ENCODE assay signal across 18 cellular contexts in genomic region chr7:36300696-36301350, GRCh38.
A peak's percentile ranks its signal among the peaks of the same experiment; 100 is the strongest.
DNase-seq lines count a peak whose midpoint lies in the region; ATAC-seq and TF ChIP-seq lines count a peak whose summit lies in the region.
"Had no signal": no experiment of that assay in that cellular context is flagged by ENCODE, and none has a peak within 500 bp of the region (broad histone marks: within the 10 kb centered on the region; RNA-seq: fewer than 3 reads in every experiment).

No MANE protein-coding gene starts in this region.

- ATAC-seq in activated CD4-positive, alpha-beta T cell treated with anti-CD3 and anti-CD28 coated beads for 36 hours = no peak
- ATAC-seq: GM12878, left colon had no signal

- WGBS in GM23248 (ENCODE audit: low coverage in 1 of 2, low lambda C conversion rate in 2 of 2, missing lambda C conversion rate in 2 of 2), 2 experiments = 57 to 59% methylated on average over 9 of the region's 9 CpGs
- WGBS in sigmoid colon, 2 donors = 79 to 83% methylated on average over 9 of the region's 9 CpGs

- peaks cover 23% of the 10 kb centered on the region for H3F3A ChIP-seq in GM23248 (ENCODE audit: insufficient read depth)

- H3K9me2 ChIP-seq in GM23248 (ENCODE audit: insufficient read depth) = no peaks in the 10 kb centered on the region

- no peak for TF ChIP-seq POLR2A in sigmoid colon (IDR thresholded peaks at IDR 0.05)

- H3K36me3 Mint-ChIP-seq in activated CD4-positive, alpha-beta T cell treated with anti-CD3 and anti-CD28 coated beads for 36 hours (ENCODE audit: low read depth) = no peaks in the 10 kb centered on the region
- H3K36me3 Mint-ChIP-seq: activated naive CD4-positive, alpha-beta T cell treated with anti-CD3 and anti-CD28 coated beads, Interleukin-2, amount 50 U/mL, for 24 hours had no signal

- no peak for TF ChIP-seq EP300 in sigmoid colon (IDR thresholded peaks at IDR 0.05)

- CTCF ChIA-PET in activated CD4-positive, alpha-beta T cell treated with anti-CD3 and anti-CD28 coated beads for 36 hours (lab: Charles Lee) = interaction anchor here (0.7 to 3.4 kb wide), 7 partner anchors 9 to 1048 kb away, joined by 3 to 17 read pairs (median 4); no protein-coding TSS in a partner anchor

- H3K4me1 Mint-ChIP-seq in activated CD4-positive, alpha-beta T cell treated with anti-CD3 and anti-CD28 coated beads for 36 hours = no peaks in the 10 kb centered on the region
- H3K4me1 Mint-ChIP-seq: activated naive CD4-positive, alpha-beta T cell treated with anti-CD3 and anti-CD28 coated beads, Interleukin-2, amount 50 U/mL, for 24 hours had no signal

- in situ Hi-C loops in GM23248 (cut with MboI) = loop anchor here (25.0 kb wide), 1 partner anchor 589 kb away; no protein-coding TSS in a partner anchor

- DNase-seq in GM23248 (peak; percentile 18), ascending aorta (ENCODE audit: low spot score in 2 of 2) (no peak), left ventricle myocardium inferior (no peak), sigmoid colon (peak; percentile 13), cerebellum (ENCODE audit: low spot score) (no peak), GM10266 (ENCODE audit: extremely low spot score) (no peak), NOMO-1 treated with DMSO at 0.1 percent for 48 hours (lab: John Stamatoyannopoulos, UW; ENCODE audit: unreplicated experiment) (no peak)
- DNase-seq in activated CD4-positive, alpha-beta T cell treated with anti-CD3 and anti-CD28 coated beads for 36 hours = no peak
- DNase-seq: brain microvascular endothelial cell, GOT3, Kasumi-1, left colon, NCI-H146, NCI-H226 had no signal

- no peak overlapping the region for H3K9ac ChIP-seq in GM23248

- no peaks in the 10 kb centered on the region for H3K79me2 ChIP-seq in GM23248 (ENCODE audit: insufficient read depth)

- intact Hi-C loops in ascending aorta (cut with DNase I) = loop anchor here (5.0 to 10.0 kb wide), 3 partner anchors 396 to 1264 kb away; partner anchors contain the start of genes DPY19L1 and SEPTIN7
- intact Hi-C loops in left ventricle myocardium inferior (cut with micrococcal nuclease) = no loop called here
- intact Hi-C loops in sigmoid colon (cut with DNase I) = no loop called here
- intact Hi-C loops in activated CD4-positive, alpha-beta T cell treated with anti-CD3 and anti-CD28 coated beads for 36 hours (cut with DNase I, micrococcal nuclease) = no loop called here

- no peaks in the 10 kb centered on the region for H3K27me3 Mint-ChIP-seq in activated CD4-positive, alpha-beta T cell treated with anti-CD3 and anti-CD28 coated beads for 36 hours
- H3K27me3 Mint-ChIP-seq: activated naive CD4-positive, alpha-beta T cell treated with anti-CD3 and anti-CD28 coated beads, Interleukin-2, amount 50 U/mL, for 24 hours; stimulated activated naive CD8-positive, alpha-beta T cell treated with anti-CD3 and anti-CD28 coated beads, Interleukin-15, Interleukin-2, amounts not matched to agents 100 ng/mL and 50 ng/mL, for 24 hours had no signal

- H3K27ac ChIP-seq in GM23248 (no peak overlapping the region), ascending aorta (peak overlapping the region; percentile 47 to 70), left ventricle myocardium inferior (replicated peaks) (peak overlapping the region; percentile 91), sigmoid colon (no peak overlapping the region)
- H3K27ac ChIP-seq: brain microvascular endothelial cell, SK-N-MC had no signal

- POLR2A ChIA-PET in activated CD4-positive, alpha-beta T cell treated with anti-CD3 and anti-CD28 coated beads for 36 hours (lab: Charles Lee) = no interaction called here

- no peak overlapping the region for H2AFZ ChIP-seq in GM23248

- no peaks in the 10 kb centered on the region for H3K9me3 Mint-ChIP-seq in activated CD4-positive, alpha-beta T cell treated with anti-CD3 and anti-CD28 coated beads for 36 hours (ENCODE audit: low read depth)
- H3K9me3 Mint-ChIP-seq: activated naive CD4-positive, alpha-beta T cell treated with anti-CD3 and anti-CD28 coated beads, Interleukin-2, amount 50 U/mL, for 24 hours; stimulated activated naive CD8-positive, alpha-beta T cell treated with anti-CD3 and anti-CD28 coated beads, Interleukin-15, Interleukin-2, amounts not matched to agents 100 ng/mL and 50 ng/mL, for 24 hours had no signal

- H3K27me3 ChIP-seq in GM23248 (replicated peaks; ENCODE audit: insufficient read depth) = no peaks in the 10 kb centered on the region
- no peaks in the 10 kb centered on the region for H3K27me3 ChIP-seq in ascending aorta
- no peaks in the 10 kb centered on the region for H3K27me3 ChIP-seq in left ventricle myocardium inferior (ENCODE audit: low read depth)
- H3K27me3 ChIP-seq in sigmoid colon = no peaks in the 10 kb centered on the region
- H3K27me3 ChIP-seq: brain microvascular endothelial cell had no signal

- H3K4me3 ChIP-seq in GM23248 = no peak overlapping the region
- H3K4me3 ChIP-seq in ascending aorta = no peak overlapping the region
- no peak overlapping the region for H3K4me3 ChIP-seq in left ventricle myocardium inferior
- no peak overlapping the region for H3K4me3 ChIP-seq in sigmoid colon
- H3K4me3 ChIP-seq: GM12878, SK-N-MC had no signal

- H3K4me1 ChIP-seq in GM23248 (ENCODE audit: insufficient read depth) (peaks cover 23% of the 10 kb centered on the region), ascending aorta (peaks cover 5 to 25% of the 10 kb centered on the region in 2 donors), left ventricle myocardium inferior (peaks cover 76% of the 10 kb centered on the region), sigmoid colon (peaks cover 0 to 34% (median 25%) of the 10 kb centered on the region in 4 donors)

- H3K4me3 Mint-ChIP-seq in activated CD4-positive, alpha-beta T cell treated with anti-CD3 and anti-CD28 coated beads for 36 hours = no peak overlapping the region
- H3K4me3 Mint-ChIP-seq: activated naive CD4-positive, alpha-beta T cell treated with anti-CD3 and anti-CD28 coated beads, Interleukin-2, amount 50 U/mL, for 24 hours; stimulated activated naive CD8-positive, alpha-beta T cell treated with anti-CD3 and anti-CD28 coated beads, Interleukin-15, Interleukin-2, amounts not matched to agents 100 ng/mL and 50 ng/mL, for 24 hours had no signal

- TF ChIP-seq CTCF in ascending aorta (IDR thresholded peaks at IDR 0.05) (no peak), left ventricle myocardium inferior (IDR thresholded peaks at IDR 0.05; ENCODE audit: borderline replicate concordance) (no peak), sigmoid colon (IDR thresholded peaks at IDR 0.05) (no peak), GM10266 (IDR thresholded peaks at IDR 0.05; ENCODE audit: control insufficient read depth, insufficient read depth, low read depth, missing control alignments) (no peak)

- H3K36me3 ChIP-seq in GM23248 (ENCODE audit: low read depth) = no peaks in the 10 kb centered on the region
- peaks cover 10 to 23% of the 10 kb centered on the region in 2 donors for H3K36me3 ChIP-seq in ascending aorta
- H3K36me3 ChIP-seq in left ventricle myocardium inferior = peaks cover 21% of the 10 kb centered on the region
- H3K36me3 ChIP-seq in sigmoid colon = peaks cover 0 to 27% (median 3%) of the 10 kb centered on the region in 4 donors
- H3K36me3 ChIP-seq: brain microvascular endothelial cell had no signal

- no peak overlapping the region for H3K27ac Mint-ChIP-seq in activated CD4-positive, alpha-beta T cell treated with anti-CD3 and anti-CD28 coated beads for 36 hours
- H3K27ac Mint-ChIP-seq: activated naive CD4-positive, alpha-beta T cell treated with anti-CD3 and anti-CD28 coated beads, Interleukin-2, amount 50 U/mL, for 24 hours; stimulated activated naive CD8-positive, alpha-beta T cell treated with anti-CD3 and anti-CD28 coated beads, Interleukin-15, Interleukin-2, amounts not matched to agents 100 ng/mL and 50 ng/mL, for 24 hours had no signal

- no peak overlapping the region for H3K4me2 ChIP-seq in GM23248 (ENCODE audit: unreplicated experiment)

- H3K9me3 ChIP-seq in GM23248 (ENCODE audit: low read depth) (no peaks in the 10 kb centered on the region), ascending aorta (no peaks in the 10 kb centered on the region), left ventricle myocardium inferior (replicated peaks) (no peaks in the 10 kb centered on the region), sigmoid colon (no peaks in the 10 kb centered on the region)

- H4K20me1 ChIP-seq in GM23248 (ENCODE audit: insufficient read depth) = no peaks in the 10 kb centered on the region

Comparison
In these comparisons a context has a peak if more than half of its experiments do, and no peak if none do; other contexts are left out.
1. DNase-seq: peak in GM23248 (single experiment) and sigmoid colon (single experiment); none in ascending aorta (0 of 2), left ventricle myocardium inferior (single experiment), activated CD4-positive, alpha-beta T cell treated with anti-CD3 and anti-CD28 coated beads for 36 hours (single experiment), cerebellum (single experiment), GM10266 (single experiment) and NOMO-1 treated with DMSO at 0.1 percent for 48 hours (single experiment).
2. H3K27ac ChIP-seq: peak in ascending aorta (2 of 2) and left ventricle myocardium inferior (single experiment); none in GM23248 (single experiment) and sigmoid colon (0 of 4).